In genomic region chr5:77812926-77813589, GRCh38 we compare ENCODE assay signal across 1 cellular context.
TF ChIP-seq lines count a peak whose summit lies in the region.

No MANE protein-coding gene starts in this region.

TF ChIP-seq in HepG2, 621 proteins besides CTCF, POLR2A, EP300 and RAD21 (continued from another document and continues in another):
- no peak for TF ChIP-seq ZNF83 (CRISPR knock-in tag; IDR thresholded peaks at IDR 0.05; ENCODE audit: borderline replicate concordance)
- peak; percentile 75 for TF ChIP-seq SKI (IDR thresholded peaks at IDR 0.05; ENCODE audit: partially characterized antibody)
- TF ChIP-seq NCOA5 (CRISPR knock-in tag; IDR thresholded peaks at IDR 0.05) = no peak
- 0 out of 2 replicates have a peak, but pooled peaks have one; percentile 32 for TF ChIP-seq ZNF430 (CRISPR knock-in tag; IDR thresholded peaks at IDR 0.05)
- TF ChIP-seq ERF (CRISPR knock-in tag; IDR thresholded peaks at IDR 0.05) = peak; percentile 69
- no peak for TF ChIP-seq CHD4 (IDR thresholded peaks at IDR 0.05; ENCODE audit: borderline replicate concordance, low read length)
- no peak for TF ChIP-seq ATF6 (CRISPR knock-in tag; conservative IDR thresholded peaks at IDR 0.05)
- peak; percentile 59; the same call in 1 of the 2 replicates for TF ChIP-seq BCL6 (CRISPR knock-in tag; IDR thresholded peaks at IDR 0.05)
- peak; percentile 92 for TF ChIP-seq RXRB (CRISPR knock-in tag; IDR thresholded peaks at IDR 0.05; ENCODE audit: borderline replicate concordance)
- no peak for TF ChIP-seq ZNF558 (CRISPR knock-in tag; IDR thresholded peaks at IDR 0.05; ENCODE audit: borderline replicate concordance)
- no peak for TF ChIP-seq GABPA (IDR thresholded peaks at IDR 0.05; ENCODE audit: low read depth, low read length)
- TF ChIP-seq GABPA (CRISPR knock-in tag; IDR thresholded peaks at IDR 0.05; ENCODE audit: low read depth) = no peak
- no peak for TF ChIP-seq ZNF839 (CRISPR knock-in tag; IDR thresholded peaks at IDR 0.05; ENCODE audit: borderline replicate concordance)
- no peak for TF ChIP-seq KLF15 (CRISPR knock-in tag; IDR thresholded peaks at IDR 0.05; ENCODE audit: borderline replicate concordance)
- TF ChIP-seq ELF4 (CRISPR knock-in tag; IDR thresholded peaks at IDR 0.05; ENCODE audit: borderline replicate concordance) = no peak
- peak; percentile 21; the same call in 1 of the 2 replicates for TF ChIP-seq RERE (CRISPR knock-in tag; IDR thresholded peaks at IDR 0.05; ENCODE audit: low read depth)
- TF ChIP-seq GATAD1 (CRISPR knock-in tag; IDR thresholded peaks at IDR 0.05) = no peak
- peak; percentile 58 for TF ChIP-seq NFYC (CRISPR knock-in tag; IDR thresholded peaks at IDR 0.05)
- peak; percentile 62 for TF ChIP-seq RCOR2 (CRISPR knock-in tag; IDR thresholded peaks at IDR 0.05)
- peak; percentile 83 for TF ChIP-seq AHDC1 (CRISPR knock-in tag; IDR thresholded peaks at IDR 0.05; ENCODE audit: borderline replicate concordance)
- peak; percentile 85 for TF ChIP-seq PHF21A (CRISPR knock-in tag; IDR thresholded peaks at IDR 0.05)
- no peak for TF ChIP-seq ZNF337 (CRISPR knock-in tag; IDR thresholded peaks at IDR 0.05; ENCODE audit: borderline replicate concordance, low read depth)
- TF ChIP-seq ETS1 (CRISPR knock-in tag; IDR thresholded peaks at IDR 0.05) = no peak
- no peak for TF ChIP-seq ZNF230 (CRISPR knock-in tag; IDR thresholded peaks at IDR 0.05)
- TF ChIP-seq ZFP90 (CRISPR knock-in tag; IDR thresholded peaks at IDR 0.05; ENCODE audit: borderline replicate concordance) = 0 out of 2 replicates have a peak, but pooled peaks have one; percentile 51
- no peak; the same call in 1 of the 2 replicates for TF ChIP-seq ZNF225 (CRISPR knock-in tag; IDR thresholded peaks at IDR 0.05)
- TF ChIP-seq HMGXB3 (CRISPR knock-in tag; IDR thresholded peaks at IDR 0.05; ENCODE audit: borderline replicate concordance) = 0 out of 2 replicates have a peak, but pooled peaks have one; percentile 31
- no peak for TF ChIP-seq XRCC5 (optimal IDR thresholded peaks at IDR 0.05; ENCODE audit: low read length)
- peak in 1 of 2 experiments; percentile 48; a peak in 1 of 4 replicates for TF ChIP-seq NR2F1 (CRISPR knock-in tag; IDR thresholded peaks at IDR 0.05)
- peak; percentile 86 for TF ChIP-seq ESRRA (CRISPR knock-in tag; IDR thresholded peaks at IDR 0.05; ENCODE audit: low read depth)
- no peak for TF ChIP-seq E2F5 (CRISPR knock-in tag; conservative IDR thresholded peaks at IDR 0.05)
- peak; percentile 88; the same call in 1 of the 2 replicates for TF ChIP-seq RXRA (CRISPR knock-in tag; IDR thresholded peaks at IDR 0.05)
- no peak for TF ChIP-seq GTF3A (CRISPR knock-in tag; conservative IDR thresholded peaks at IDR 0.05)
- TF ChIP-seq ZNF274 (CRISPR knock-in tag; IDR thresholded peaks at IDR 0.05) = no peak
- TF ChIP-seq ZSCAN29 (CRISPR knock-in tag; conservative IDR thresholded peaks at IDR 0.05) = no peak
- no peak for TF ChIP-seq ZSCAN31 (CRISPR knock-in tag; IDR thresholded peaks at IDR 0.05; ENCODE audit: low read depth)
- TF ChIP-seq ZNF639 (CRISPR knock-in tag; conservative IDR thresholded peaks at IDR 0.05) = no peak
- TF ChIP-seq MXD4 (CRISPR knock-in tag; IDR thresholded peaks at IDR 0.05) = no peak
- TF ChIP-seq KLF13 (CRISPR knock-in tag; IDR thresholded peaks at IDR 0.05) = no peak
- no peak for TF ChIP-seq SP1 (IDR thresholded peaks at IDR 0.05)
- TF ChIP-seq SP1 (CRISPR knock-in tag; IDR thresholded peaks at IDR 0.05) = no peak
- no peak for TF ChIP-seq CREB1 (IDR thresholded peaks at IDR 0.05)
- no peak for TF ChIP-seq CREB1 (CRISPR knock-in tag; IDR thresholded peaks at IDR 0.05)
- no peak for TF ChIP-seq JUN (CRISPR knock-in tag; IDR thresholded peaks at IDR 0.05)
